In the genomic region with DNA sequence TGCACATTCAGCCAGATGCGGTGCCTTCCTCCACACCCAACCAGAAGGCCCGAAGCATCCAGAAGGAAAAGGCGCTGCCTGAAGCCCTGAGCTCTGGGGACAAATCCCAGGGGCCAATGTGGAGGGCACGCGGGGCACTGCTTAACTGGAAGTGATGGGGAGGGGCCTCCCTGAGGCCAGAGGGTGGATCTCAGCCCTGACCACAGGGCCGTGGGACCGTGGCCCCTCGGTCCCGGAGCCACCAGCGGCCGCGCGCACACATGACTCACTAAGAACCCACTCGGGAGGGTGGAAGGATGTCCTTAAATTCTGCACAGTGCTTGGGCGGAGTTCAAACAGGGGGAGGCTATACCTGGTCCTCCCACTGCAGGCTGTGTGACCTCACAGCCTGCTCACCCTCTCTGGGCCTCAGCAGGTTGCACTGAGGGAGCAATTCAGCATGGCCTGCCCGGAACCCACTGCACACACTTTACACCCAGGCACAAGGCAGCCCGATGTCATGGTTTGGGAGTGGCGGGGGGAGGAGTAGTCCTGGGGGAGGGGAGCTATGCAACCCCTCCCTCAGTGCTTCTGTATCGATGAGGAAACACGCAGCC, we compare ENCODE assay signal across 16 cellular contexts.
A peak's percentile ranks its signal among the peaks of the same experiment; 100 is the strongest.
DNase-seq lines count a peak whose midpoint lies in the region; ATAC-seq, FAIRE-seq and TF ChIP-seq lines count a peak whose summit lies in the region.
"Had no signal": no experiment of that assay in that cellular context is flagged by ENCODE, and none has a peak within 500 bp of the region (broad histone marks: within the 10 kb centered on the region; RNA-seq: fewer than 3 reads in every experiment).

No MANE protein-coding gene starts in this region.

- peak overlapping the region; percentile 88 for H3K27ac ChIP-seq in AG04450 (ENCODE audit: low read depth, low read length)
- H3K27ac ChIP-seq in PC-3 (ENCODE audit: low read length) = peak overlapping the region; percentile 86
- H3K27ac ChIP-seq in endothelial cell of umbilical vein (ENCODE audit: insufficient read depth, low read depth, low read length) = peak overlapping the region; percentile 74
- peak overlapping the region; percentile 16 for H3K27ac ChIP-seq in rectal smooth muscle tissue (ENCODE audit: low read depth, low read length)

- H3K79me2 ChIP-seq in PC-3 (ENCODE audit: low read length) = peaks cover 90% of the 10 kb centered on the region
- peaks cover 77% of the 10 kb centered on the region for H3K79me2 ChIP-seq in endothelial cell of umbilical vein (ENCODE audit: control insufficient read depth, insufficient read depth, low read length)

- H3K9ac ChIP-seq in PC-3 (ENCODE audit: low read length) (peak overlapping the region; percentile 79), endothelial cell of umbilical vein (replicated peaks; ENCODE audit: extremely low read depth, insufficient read depth, low read length) (peak overlapping the region; percentile 44), rectal smooth muscle tissue (ENCODE audit: low read length) (no peak overlapping the region)

- TF ChIP-seq POLR2A in endothelial cell of umbilical vein (IDR thresholded peaks at IDR 0.05; ENCODE audit: low read depth, low read length) = no peak

- H4K20me1 ChIP-seq in PC-3 (ENCODE audit: low read length) (no peaks in the 10 kb centered on the region), endothelial cell of umbilical vein (replicated peaks; ENCODE audit: control insufficient read depth, extremely low read depth, insufficient read depth, low read length) (no peaks in the 10 kb centered on the region)

- CTCF ChIA-PET in AG04450 (lab: Charles Lee) (interaction anchor here (0.6 to 1.6 kb wide), 2 partner anchors 15 to 708 kb away, joined by 6 to 7 read pairs; no protein-coding TSS in a partner anchor), PC-3 (lab: Charles Lee) (no interaction called here), endothelial cell of umbilical vein (lab: Charles Lee) (interaction anchor here (8.3 kb wide), 1 partner anchor 14 kb away, joined by 60 read pairs; no protein-coding TSS in a partner anchor)

- H3K27me3 Mint-ChIP-seq in T-helper 2 cell treated with Interferon-gamma antibody and Interleukin-4, amounts not matched to agents 5 μg/mL and 100 μg/mL, for 36 hours (ENCODE audit: low read depth) = no peaks in the 10 kb centered on the region
- H3K27me3 Mint-ChIP-seq: memory B cell had no signal

- no peak for DNase-seq in AG04450 (ENCODE audit: low read depth, low spot score)
- DNase-seq in PC-3 = no peak
- DNase-seq in endothelial cell of umbilical vein (ENCODE audit: low read depth, low spot score) = no peak
- DNase-seq in GM03348 (ENCODE audit: low spot score) = no peak
- DNase-seq in T-helper 2 cell treated with Interferon-gamma antibody and Interleukin-4, amounts not matched to agents 5 μg/mL and 100 μg/mL, for 36 hours (ENCODE audit: low spot score) = no peak
- DNase-seq: activated CD4-positive, alpha-beta T cell treated with anti-CD3 and anti-CD28 coated beads, Interleukin-2, amount 50 U/mL, for 4 hours; activated naive CD4-positive, alpha-beta T cell treated with anti-CD3 and anti-CD28 coated beads, Interleukin-2, amount 50 U/mL, for 16 hours; activated T-cell treated with anti-CD3 and anti-CD28 coated beads, Interleukin-2, amount 50 U/mL, for 1 hour; head of caudate nucleus; NCI-H2171; NCI-H748 treated with DMSO at 0.1 percent for 48 hours had no signal

- dilution Hi-C loops in endothelial cell of umbilical vein (cut with MboI; ENCODE audit: extremely low pct_ligation_motif_present, low sequenced_read_pairs) = no loop called here

- POLR2A ChIA-PET in AG04450 (lab: Yijun Ruan, JAX) (interaction anchor here (1.0 kb wide), 1 partner anchor 134 kb away, joined by 6 read pairs; no protein-coding TSS in a partner anchor), PC-3 (lab: Charles Lee; ENCODE audit: unreplicated experiment) (no interaction called here), endothelial cell of umbilical vein (lab: Charles Lee) (no interaction called here)

- peaks cover 38% of the 10 kb centered on the region for H3K36me3 ChIP-seq in PC-3 (ENCODE audit: low read depth, low read length)
- H3K36me3 ChIP-seq in endothelial cell of umbilical vein (ENCODE audit: control insufficient read depth in 2 of 2, extremely low read depth in 1 of 2, insufficient read depth in 2 of 2, low read length in 2 of 2) = peaks cover 4 to 11% of the 10 kb centered on the region in 2 experiments
- H3K36me3 ChIP-seq in rectal smooth muscle tissue (ENCODE audit: control insufficient read depth, insufficient read depth, low read length) = peaks cover 9% of the 10 kb centered on the region

- BruUV-seq in PC-3 (replicated peaks; lab: Mats Ljungman, UMichigan) (no TSS peak), endothelial cell of umbilical vein (replicated peaks; lab: Mats Ljungman, UMichigan) (no TSS peak)

- ATAC-seq in PC-3 = no peak
- ATAC-seq in GM21576 (IDR thresholded peaks at IDR 0.05; ENCODE audit: unreplicated experiment) = no peak
- ATAC-seq in GM21528 (IDR thresholded peaks at IDR 0.05; ENCODE audit: low FRiP score, unreplicated experiment) = no peak

- H3K27me3 ChIP-seq in AG04450 (ENCODE audit: control insufficient read depth, insufficient read depth, low read length) (no peaks in the 10 kb centered on the region), PC-3 (ENCODE audit: low read length) (no peaks in the 10 kb centered on the region), endothelial cell of umbilical vein (ENCODE audit: control insufficient read depth in 2 of 2, insufficient read depth in 2 of 2, low read length in 2 of 2) (no peaks in the 10 kb centered on the region), rectal smooth muscle tissue (ENCODE audit: control insufficient read depth, insufficient read depth, low read length) (no peaks in the 10 kb centered on the region)

- intact Hi-C loops in PC-3 (cut with micrococcal nuclease) (loop anchor here (10.0 kb wide), 1 partner anchor 360 kb away; no protein-coding TSS in a partner anchor), endothelial cell of umbilical vein (cut with micrococcal nuclease) (no loop called here)

- H3K4me3 ChIP-seq in AG04450 (ENCODE audit: low read depth, low read length) (no peak overlapping the region), PC-3 (ENCODE audit: low read length) (peak overlapping the region; percentile 90), endothelial cell of umbilical vein (replicated peaks in 1 of 3; ENCODE audit: insufficient read depth in 1 of 3, low read depth in 1 of 3, low read length in 3 of 3) (no peak overlapping the region), rectal smooth muscle tissue (ENCODE audit: low read length) (no peak overlapping the region)

- H3K9me3 ChIP-seq in AG04450 (ENCODE audit: control insufficient read depth, insufficient read depth, low read length) (no peaks in the 10 kb centered on the region; the same call in 1 of the 2 replicates), PC-3 (ENCODE audit: low read length) (no peaks in the 10 kb centered on the region), endothelial cell of umbilical vein (replicated peaks; ENCODE audit: control insufficient read depth, insufficient read depth, low read length) (no peaks in the 10 kb centered on the region)

- H3K9me3 Mint-ChIP-seq in T-helper 2 cell treated with Interferon-gamma antibody and Interleukin-4, amounts not matched to agents 5 μg/mL and 100 μg/mL, for 36 hours = no peaks in the 10 kb centered on the region
- H3K9me3 Mint-ChIP-seq: memory B cell, neural crest cell had no signal

- H3K36me3 Mint-ChIP-seq in T-helper 2 cell treated with Interferon-gamma antibody and Interleukin-4, amounts not matched to agents 5 μg/mL and 100 μg/mL, for 36 hours (ENCODE audit: low read depth) = peaks cover 2% of the 10 kb centered on the region

- FAIRE-seq in endothelial cell of umbilical vein (lab: Jason Lieb, UNC) = no peak

- H2AFZ ChIP-seq in PC-3 (ENCODE audit: low read length) = no peak overlapping the region
- H2AFZ ChIP-seq in endothelial cell of umbilical vein (ENCODE audit: low read depth, low read length) = no peak overlapping the region

- H3K4me2 ChIP-seq in PC-3 (ENCODE audit: low read length) = peak overlapping the region; percentile 92
- no peak overlapping the region for H3K4me2 ChIP-seq in endothelial cell of umbilical vein (ENCODE audit: insufficient read depth, low read length)

- peaks cover 76% of the 10 kb centered on the region for H3K4me1 ChIP-seq in PC-3 (ENCODE audit: insufficient read depth, low read length)
- peaks cover 75% of the 10 kb centered on the region for H3K4me1 ChIP-seq in endothelial cell of umbilical vein (ENCODE audit: control insufficient read depth, extremely low read depth, insufficient read depth, low read length)
- peaks cover 45% of the 10 kb centered on the region for H3K4me1 ChIP-seq in rectal smooth muscle tissue (ENCODE audit: control insufficient read depth, insufficient read depth, low read length)

- no peaks in the 10 kb centered on the region for H3K9me2 ChIP-seq in PC-3 (replicated peaks; ENCODE audit: low read length)

- peaks cover 2% of the 10 kb centered on the region for H3K4me1 Mint-ChIP-seq in T-helper 2 cell treated with Interferon-gamma antibody and Interleukin-4, amounts not matched to agents 5 μg/mL and 100 μg/mL, for 36 hours (ENCODE audit: low read depth)

- H3K4me3 Mint-ChIP-seq in T-helper 2 cell treated with Interferon-gamma antibody and Interleukin-4, amounts not matched to agents 5 μg/mL and 100 μg/mL, for 36 hours = no peak overlapping the region
- H3K4me3 Mint-ChIP-seq: memory B cell, neural crest cell had no signal

- no peak overlapping the region for H3K27ac Mint-ChIP-seq in T-helper 2 cell treated with Interferon-gamma antibody and Interleukin-4, amounts not matched to agents 5 μg/mL and 100 μg/mL, for 36 hours
- H3K27ac Mint-ChIP-seq: memory B cell had no signal

- peaks cover 18% of the 10 kb centered on the region for H3F3A ChIP-seq in PC-3 (ENCODE audit: low read length, unreplicated experiment)

- no peaks in the 10 kb centered on the region for H3K9me1 ChIP-seq in endothelial cell of umbilical vein (replicated peaks; ENCODE audit: control insufficient read depth, extremely low read depth, insufficient read depth, low read length)

- TF ChIP-seq CTCF in AG04450 (IDR thresholded peaks at IDR 0.05; ENCODE audit: low read depth, low read length) (no peak), PC-3 (conservative IDR thresholded peaks at IDR 0.05; ENCODE audit: low read depth, low read length) (no peak), endothelial cell of umbilical vein (IDR thresholded peaks at IDR 0.05; ENCODE audit: extremely low read depth in 1 of 2, insufficient read depth in 1 of 2, low read depth in 1 of 2, low read length in 2 of 2) (no peak)

TF ChIP-seq in endothelial cell of umbilical vein, 7 proteins besides CTCF, POLR2A, EP300 and RAD21 (continues in another document):
- TF ChIP-seq JUN (IDR thresholded peaks at IDR 0.05; ENCODE audit: borderline replicate concordance, insufficient read depth, insufficient read length, low read depth) (no peak), GATA2 (IDR thresholded peaks at IDR 0.05; ENCODE audit: insufficient read depth, insufficient read length, low read depth, low read length) (no peak), MYC (IDR thresholded peaks at IDR 0.05; ENCODE audit: low read depth, low read length) (no peak), FOS (IDR thresholded peaks at IDR 0.05; ENCODE audit: borderline replicate concordance, insufficient read depth, low read length) (no peak)

Comparison
In these comparisons a context has a peak if more than half of its experiments do, and no peak if none do; other contexts are left out.
1. H3K27ac ChIP-seq: peak in every context shown above with its lines; median percentile 88 in AG04450; 86 in PC-3; 74 in endothelial cell of umbilical vein; 16 in rectal smooth muscle tissue.